18 cellular contexts compared by ENCODE assay signal in the genomic region with DNA sequence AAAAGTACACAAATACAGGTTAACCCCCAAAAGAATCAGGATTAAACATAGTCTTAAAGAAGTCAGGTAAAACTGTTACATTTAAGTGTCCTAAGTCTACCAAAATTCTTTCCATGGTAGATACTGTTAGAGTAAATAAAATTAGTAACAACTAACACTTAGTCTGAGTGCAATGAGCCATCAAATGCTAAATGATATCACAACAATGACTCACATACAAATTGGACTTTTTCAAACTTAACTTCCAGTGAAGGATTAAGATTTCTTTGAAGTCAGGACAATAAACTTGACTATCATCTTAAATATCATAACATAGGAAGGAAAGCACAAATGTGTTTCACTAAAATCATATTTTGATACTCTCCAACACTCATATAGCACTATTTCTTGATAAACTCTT. TPM values are rescaled to one million over a fixed set of nuclear protein-coding genes. Genes with fewer than 3 reads are reported as not detected.
DNase-seq lines count a peak whose midpoint lies in the region; ATAC-seq, FAIRE-seq and TF ChIP-seq lines count a peak whose summit lies in the region.
"Had no signal": no experiment of that assay in that cellular context is flagged by ENCODE, and none has a peak within 500 bp of the region (broad histone marks: within the 10 kb centered on the region; RNA-seq: fewer than 3 reads in every experiment).

No MANE protein-coding gene starts in this region.

- TF ChIP-seq POLR2A in tibial nerve (IDR thresholded peaks at IDR 0.05), result no peak

- H3K4me3 ChIP-seq in CD8-positive, alpha-beta T cell (ENCODE audit: low read depth, low read length), result no peak overlapping the region
- H3K4me3 ChIP-seq in SK-N-MC (no peak overlapping the region), fibroblast of mammary gland (ENCODE audit: control insufficient read depth, low read depth, low read length) (no peak overlapping the region), tibial nerve (no peak overlapping the region)
- H3K4me3 ChIP-seq: left lung, tibial artery had no signal

- peak overlapping the region; percentile 33 for H3K27ac Mint-ChIP-seq in CD8-positive, alpha-beta T cell

- H3K27ac ChIP-seq in CD8-positive, alpha-beta T cell (ENCODE audit: low read depth, low read length), result no peak overlapping the region
- H3K27ac ChIP-seq in SK-N-MC, result 0 out of 2 replicates have a peak overlapping the region, but pooled peaks have one; percentile 11
- H3K27ac ChIP-seq in tibial nerve, result no peak overlapping the region
- H3K27ac ChIP-seq: left lung, tibial artery had no signal

- H3K27me3 Mint-ChIP-seq in CD8-positive, alpha-beta T cell (ENCODE audit: low read depth), result no peaks in the 10 kb centered on the region

- H3K36me3 Mint-ChIP-seq in CD8-positive, alpha-beta T cell, result peaks cover 44% of the 10 kb centered on the region

- H3K36me3 ChIP-seq in CD8-positive, alpha-beta T cell (ENCODE audit: insufficient read depth, low read length), result no peaks in the 10 kb centered on the region
- H3K36me3 ChIP-seq in SK-N-MC (ENCODE audit: insufficient read depth, low read length), result peaks cover 57% of the 10 kb centered on the region
- peaks cover 0 to 12% (median 0%) of the 10 kb centered on the region in 3 donors for H3K36me3 ChIP-seq in tibial nerve

- H3K27me3 ChIP-seq in CD8-positive, alpha-beta T cell (ENCODE audit: insufficient read depth, low read length), result no peaks in the 10 kb centered on the region
- no peaks in the 10 kb centered on the region for H3K27me3 ChIP-seq in tibial nerve
- H3K27me3 ChIP-seq: left lung, tibial artery had no signal

- no peaks in the 10 kb centered on the region for H3K9me3 ChIP-seq in CD8-positive, alpha-beta T cell (ENCODE audit: low read length)
- H3K9me3 ChIP-seq in SK-N-MC (ENCODE audit: low read depth, low read length), result peaks cover 11% of the 10 kb centered on the region; the same call in 1 of the 2 replicates
- no peaks in the 10 kb centered on the region for H3K9me3 ChIP-seq in tibial nerve
- H3K9me3 ChIP-seq: tibial artery had no signal

- no peak overlapping the region for H3K9ac ChIP-seq in SK-N-MC (ENCODE audit: insufficient read length)

- H3K9me3 Mint-ChIP-seq in CD8-positive, alpha-beta T cell, result peaks cover 9% of the 10 kb centered on the region

- DNase-seq in CD8-positive, alpha-beta T cell, result no peak
- no peak for DNase-seq in SK-N-MC (ENCODE audit: low read depth, low spot score)
- peak; percentile 17 for DNase-seq in fibroblast of mammary gland (ENCODE audit: low read depth)
- no peak for DNase-seq in NCI-H1092 treated with DMSO at 0.1 percent for 48 hours (lab: John Stamatoyannopoulos, UW)
- no peak for DNase-seq in stimulated activated CD4-positive, alpha-beta T cell treated with anti-CD3 and anti-CD28 coated beads, Interleukin-2, amount 100 ng/mL, for 48 hours
- no peak for DNase-seq in tibial nerve (ENCODE audit: low spot score in 2 of 2)
- DNase-seq: anterior cingulate cortex; DND-41; effector memory CD4-positive, alpha-beta T cell; left lung; NCI-H1417; NCI-H524; stimulated activated naive CD4-positive, alpha-beta T cell treated with Interleukin-2 at 50 U/mL for 16 hours; SW 1271; tibial artery had no signal

- CTCF ChIA-PET in CD8-positive, alpha-beta T cell (lab: Charles Lee), result no interaction called here

- intact Hi-C loops in CD8-positive, alpha-beta T cell (cut with DNase I, micrococcal nuclease), result no loop called here

- peaks cover 36% of the 10 kb centered on the region for H3K4me1 Mint-ChIP-seq in CD8-positive, alpha-beta T cell (ENCODE audit: low read depth)

- peaks cover 3% of the 10 kb centered on the region for H3K4me1 ChIP-seq in CD8-positive, alpha-beta T cell (ENCODE audit: insufficient read depth, low read length)
- H3K4me1 ChIP-seq in tibial nerve, result peaks cover 3 to 24% (median 9%) of the 10 kb centered on the region in 4 donors

- TF ChIP-seq EP300 in tibial nerve (IDR thresholded peaks at IDR 0.05), result no peak

- no peak for ATAC-seq in CD8-positive, alpha-beta T cell
- ATAC-seq: HCT116, left lung had no signal

- POLR2A ChIA-PET in CD8-positive, alpha-beta T cell (lab: Charles Lee), result no interaction called here

- FAIRE-seq in G401.6 (lab: Jason Lieb, UNC), result peak; percentile 15

- H3K4me3 Mint-ChIP-seq in CD8-positive, alpha-beta T cell, result no peak overlapping the region
- H3K4me3 Mint-ChIP-seq: neural crest cell had no signal

- TF ChIP-seq CTCF in CD8-positive, alpha-beta T cell (IDR thresholded peaks at IDR 0.05), result no peak
- no peak for TF ChIP-seq CTCF in fibroblast of mammary gland (conservative IDR thresholded peaks at IDR 0.05; ENCODE audit: control insufficient read depth, insufficient read depth, low read depth, low read length)
- no peak for TF ChIP-seq CTCF in tibial nerve (IDR thresholded peaks at IDR 0.05)

RNA-seq across cellular contexts. Expression of gene ZNF148, which starts 43.9 kb away (rescaled TPM):
- total RNA-seq in CD8-positive, alpha-beta T cell, result 10 to 100 TPM; 32.2 to 35.9 TPM
- total RNA-seq in tibial nerve, result 10 to 100 TPM; 19.5 to 28.0 (median 24.0) TPM
